ENCODE assay signal across 23 cellular contexts in the genomic region with DNA sequence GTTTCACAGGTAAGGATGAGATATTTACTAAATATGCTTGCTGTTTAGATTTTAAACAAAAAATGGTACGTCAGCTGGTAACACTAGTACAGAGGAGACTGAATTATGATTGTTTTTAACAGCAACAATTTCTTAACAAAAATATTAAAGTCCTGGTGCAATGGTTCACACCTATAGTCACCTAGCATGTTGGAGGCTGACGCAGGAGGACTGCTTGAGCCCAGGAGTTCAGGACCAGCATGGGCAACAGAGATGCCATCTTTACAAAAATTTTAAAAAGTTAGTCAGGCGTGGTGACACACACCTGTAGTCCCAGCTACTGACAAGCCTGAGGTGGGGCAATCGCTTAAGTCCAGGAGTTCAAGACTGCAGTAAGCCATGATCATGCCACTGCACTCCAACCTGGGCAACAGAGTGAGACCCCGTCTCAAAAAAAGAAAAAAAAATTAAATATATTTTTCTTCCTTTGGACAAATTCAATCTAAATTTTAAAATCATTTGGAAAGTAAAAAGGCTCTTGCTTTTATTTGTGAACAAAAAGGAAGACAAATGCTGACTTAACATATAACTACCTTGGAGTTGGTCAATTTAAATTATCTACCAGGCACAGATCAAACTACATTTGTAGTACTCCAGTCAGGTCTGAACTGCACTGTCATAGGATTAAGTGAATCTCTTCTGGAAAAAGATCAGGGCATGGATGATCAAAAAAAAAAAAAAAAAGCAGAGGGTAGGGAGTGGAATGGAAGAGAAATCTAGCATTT. TPM values are rescaled to one million over a fixed set of nuclear protein-coding genes. Genes with fewer than 3 reads are reported as not detected.
DNase-seq lines count a peak whose midpoint lies in the region; ATAC-seq, FAIRE-seq and TF ChIP-seq lines count a peak whose summit lies in the region.
"Had no signal": no experiment of that assay in that cellular context is flagged by ENCODE, and none has a peak within 500 bp of the region (broad histone marks: within the 10 kb centered on the region; RNA-seq: fewer than 3 reads in every experiment).

No MANE protein-coding gene starts in this region.

- no peak overlapping the region for H2BK120ac ChIP-seq in trophoblast cell (ENCODE audit: insufficient read depth, low read length, poor library complexity)

- no peak overlapping the region for H3K23ac ChIP-seq in trophoblast cell (ENCODE audit: low read length)

- H3K4me2 ChIP-seq in HepG2 (ENCODE audit: low read depth, low read length) (no peak overlapping the region), K562 (ENCODE audit: insufficient read depth, low read length) (no peak overlapping the region), trophoblast cell (ENCODE audit: low read length) (no peak overlapping the region)
- H3K4me2 ChIP-seq: BLaER1 treated with 17β-estradiol and CSF1 and Interleukin-3, amounts not matched to agents 10 nM and 100 nM had no signal

- H2AFZ ChIP-seq in HepG2 (ENCODE audit: low read length) (no peak overlapping the region), K562 (ENCODE audit: low read depth, low read length) (no peak overlapping the region), trophoblast cell (ENCODE audit: insufficient read depth, low read length, poor library complexity) (no peak overlapping the region)

- H2BK5ac ChIP-seq in trophoblast cell (ENCODE audit: low read depth, low read length, poor library complexity) = no peak overlapping the region

- H3K27me3 ChIP-seq in HepG2 (ENCODE audit: control insufficient read depth in 1 of 2, insufficient read depth in 2 of 2, low read length in 2 of 2) = no peaks in the 10 kb centered on the region
- H3K27me3 ChIP-seq in right lobe of liver = no peaks in the 10 kb centered on the region
- no peaks in the 10 kb centered on the region for H3K27me3 ChIP-seq in K562 (ENCODE audit: control insufficient read depth in 2 of 2, insufficient read depth in 2 of 2, low read length in 2 of 2)
- H3K27me3 ChIP-seq in trophoblast cell (ENCODE audit: insufficient read depth, low read length) = no peaks in the 10 kb centered on the region
- H3K27me3 ChIP-seq in pancreas = no peaks in the 10 kb centered on the region
- H3K27me3 ChIP-seq: BLaER1 treated with 17β-estradiol and CSF1 and Interleukin-3, amounts not matched to agents 10 nM and 100 nM had no signal

- H3K36me3 Mint-ChIP-seq in glutamatergic neuron (ENCODE audit: unreplicated experiment) = peaks cover 6% of the 10 kb centered on the region

- H3K36me3 ChIP-seq in HepG2 (replicated peaks in 1 of 2; ENCODE audit: control insufficient read depth in 1 of 2, insufficient read depth in 2 of 2, low read length in 2 of 2) (no peaks in the 10 kb centered on the region), right lobe of liver (no peaks in the 10 kb centered on the region), K562 (ENCODE audit: control insufficient read depth, insufficient read depth, low read length) (no peaks in the 10 kb centered on the region), trophoblast cell (ENCODE audit: control insufficient read depth in 1 of 2, insufficient read depth in 2 of 2, low read length in 2 of 2) (no peaks in the 10 kb centered on the region), pancreas (no peaks in the 10 kb centered on the region)
- H3K36me3 ChIP-seq: BLaER1 treated with 17β-estradiol and CSF1 and Interleukin-3, amounts not matched to agents 10 nM and 100 nM had no signal

- in situ Hi-C loops in HepG2 (cut with HindIII; ENCODE audit: extremely low pct_ligation_motif_present, low pct_unique_long_range_greater_than_20kb) (no loop called here), K562 (cut with MboI) (no loop called here)

- no peak overlapping the region for H2BK12ac ChIP-seq in trophoblast cell (ENCODE audit: low read length)

- no peak for TF ChIP-seq EP300 in HepG2 (IDR thresholded peaks at IDR 0.05; ENCODE audit: low read depth in 2 of 2, low read length in 2 of 2)
- no peak for TF ChIP-seq EP300 in HepG2 (CRISPR knock-in tag; IDR thresholded peaks at IDR 0.05; ENCODE audit: borderline replicate concordance)
- TF ChIP-seq EP300 in K562 (IDR thresholded peaks at IDR 0.05; ENCODE audit: low read length) = no peak

- H3K9me3 ChIP-seq in HepG2 (ENCODE audit: low read length) (no peaks in the 10 kb centered on the region), right lobe of liver (no peaks in the 10 kb centered on the region), K562 (replicated peaks; ENCODE audit: control insufficient read depth, insufficient read depth, low read depth, low read length) (peaks cover 11% of the 10 kb centered on the region; the same call in 1 of the 2 replicates), trophoblast cell (ENCODE audit: insufficient read depth, low read depth, low read length) (no peaks in the 10 kb centered on the region), pancreas (no peaks in the 10 kb centered on the region)

- H4K12ac ChIP-seq in trophoblast cell (ENCODE audit: low read depth, low read length) = no peak overlapping the region

- no peak overlapping the region for H4K8ac ChIP-seq in trophoblast cell (ENCODE audit: low read depth, low read length)

- H3K9ac ChIP-seq in HepG2 (ENCODE audit: insufficient read depth, low read depth, low read length) (no peak overlapping the region), K562 (ENCODE audit: insufficient read depth in 1 of 2, low read depth in 2 of 2, low read length in 2 of 2) (no peak overlapping the region), trophoblast cell (ENCODE audit: low read length) (no peak overlapping the region)
- H3K9ac ChIP-seq: BLaER1 treated with 17β-estradiol and CSF1 and Interleukin-3, amounts not matched to agents 10 nM and 100 nM had no signal

- peaks cover 1% of the 10 kb centered on the region for H3K9me3 Mint-ChIP-seq in glutamatergic neuron (ENCODE audit: unreplicated experiment)
- H3K9me3 Mint-ChIP-seq: CD4-positive, alpha-beta T cell had no signal

- TF ChIP-seq CTCF in HepG2 (CRISPR knock-in tag; IDR thresholded peaks at IDR 0.05) (no peak), right lobe of liver (IDR thresholded peaks at IDR 0.05) (no peak), K562 (IDR thresholded peaks at IDR 0.05 in 2 of 3, conservative IDR thresholded peaks at IDR 0.05 in 1 of 3; ENCODE audit: insufficient read depth in 2 of 3, low read depth in 1 of 3, low read length in 3 of 3) (no peak), glutamatergic neuron (IDR thresholded peaks at IDR 0.05; ENCODE audit: partially characterized antibody, unreplicated experiment) (no peak), pancreas (IDR thresholded peaks at IDR 0.05) (no peak)

- H3K4me1 Mint-ChIP-seq in glutamatergic neuron (ENCODE audit: low read depth, unreplicated experiment) = no peaks in the 10 kb centered on the region

- BruUV-seq in HepG2 (replicated peaks; lab: Mats Ljungman, UMichigan) (no TSS peak), K562 (replicated peaks; lab: Mats Ljungman, UMichigan) (no TSS peak)

- intact Hi-C loops in HepG2 (cut with micrococcal nuclease; ENCODE audit: unreplicated experiment) = no loop called here
- intact Hi-C loops in right lobe of liver (cut with DNase I) = no loop called here
- intact Hi-C loops in K562 (cut with micrococcal nuclease) = loop anchor here (5.0 kb wide), 1 partner anchor 103 kb away; no protein-coding TSS in a partner anchor
- intact Hi-C loops in pancreas (cut with DNase I) = no loop called here

- H2AK5ac ChIP-seq in trophoblast cell (ENCODE audit: low read length) = no peak overlapping the region

- no peak overlapping the region for H3K27ac ChIP-seq in HepG2 (ENCODE audit: extremely low read length, insufficient read depth, low read length)
- no peak overlapping the region for H3K27ac ChIP-seq in right lobe of liver
- no peak overlapping the region for H3K27ac ChIP-seq in K562 (ENCODE audit: extremely low read depth, low read depth, low read length)
- H3K27ac ChIP-seq in trophoblast cell (ENCODE audit: low read depth, low read length) = no peak overlapping the region
- H3K27ac ChIP-seq in pancreas = no peak overlapping the region
- H3K27ac ChIP-seq: BLaER1 treated with 17β-estradiol and CSF1 and Interleukin-3, amounts not matched to agents 10 nM and 100 nM; C4-2B had no signal

- H4K91ac ChIP-seq in trophoblast cell (ENCODE audit: low read depth, low read length) = no peak overlapping the region

- POLR2A ChIA-PET in HepG2 (lab: Yijun Ruan, JAX) (no interaction called here), K562 (lab: Yijun Ruan, JAX) (no interaction called here)

- H3K27me3 Mint-ChIP-seq in glutamatergic neuron (ENCODE audit: unreplicated experiment) = peaks cover 2% of the 10 kb centered on the region
- H3K27me3 Mint-ChIP-seq: B cell; CD4-positive, alpha-beta T cell had no signal

- 98% methylated on average over 5 of the region's 5 CpGs for WGBS in HepG2 (ENCODE audit: low lambda C conversion rate)
- WGBS in right lobe of liver (ENCODE audit: insufficient coverage, low coverage, low lambda C conversion rate, missing lambda C conversion rate) = 95% methylated on average over 5 of the region's 5 CpGs
- 85% methylated on average over 5 of the region's 5 CpGs for WGBS in K562 (ENCODE audit: insufficient coverage, low coverage, missing lambda C conversion rate)
- no CpG with 5 or more reads among the region's 5 CpGs for whole genome bisulfite sequencing in trophoblast cell (ENCODE audit: extremely low coverage, insufficient coverage, insufficient read length)
- WGBS in pancreas, 2 donors = 95 to 96% methylated on average over 5 of the region's 5 CpGs

- H3K4me1 ChIP-seq in HepG2 (ENCODE audit: insufficient read depth, low read length) = no peaks in the 10 kb centered on the region
- H3K4me1 ChIP-seq in right lobe of liver = no peaks in the 10 kb centered on the region
- peaks cover 2 to 13% of the 10 kb centered on the region in 2 experiments; a peak in 3 of 5 replicates for H3K4me1 ChIP-seq in K562 (replicated peaks in 1 of 2; ENCODE audit: control insufficient read depth in 2 of 2, insufficient read depth in 2 of 2, low read length in 2 of 2)
- H3K4me1 ChIP-seq in trophoblast cell (ENCODE audit: control insufficient read depth in 1 of 2, insufficient read depth in 2 of 2, low read length in 2 of 2) = no peaks in the 10 kb centered on the region
- no peaks in the 10 kb centered on the region for H3K4me1 ChIP-seq in pancreas
- H3K4me1 ChIP-seq: BLaER1 treated with 17β-estradiol and CSF1 and Interleukin-3, amounts not matched to agents 10 nM and 100 nM; Caco-2 had no signal

- CTCF ChIA-PET in HepG2 (lab: Yijun Ruan, JAX; ENCODE audit: low intra/inter-chr PET ratio, low total read pairs) (no interaction called here), K562 (lab: Yijun Ruan, JAX; ENCODE audit: low intra/inter-chr PET ratio) (no interaction called here)

- no peak overlapping the region for H3K4me3 Mint-ChIP-seq in glutamatergic neuron (ENCODE audit: unreplicated experiment)
- H3K4me3 Mint-ChIP-seq: B cell; CD4-positive, alpha-beta T cell; CD8-positive, alpha-beta T cell had no signal

- H3K79me2 ChIP-seq in HepG2 (ENCODE audit: insufficient read depth, low read length) (no peaks in the 10 kb centered on the region), K562 (ENCODE audit: control insufficient read depth, insufficient read depth, low read length) (no peaks in the 10 kb centered on the region), trophoblast cell (ENCODE audit: control insufficient read depth, insufficient read depth, low read length, poor library complexity) (no peaks in the 10 kb centered on the region)

- H3K14ac ChIP-seq in trophoblast cell (ENCODE audit: low read length) = no peak overlapping the region

- H3K4ac ChIP-seq in trophoblast cell (ENCODE audit: low read depth, low read length) = no peak overlapping the region

- TF ChIP-seq RAD21 in HepG2 (CRISPR knock-in tag; IDR thresholded peaks at IDR 0.05) = no peak
- no peak for TF ChIP-seq RAD21 in K562 (CRISPR knock-in tag; conservative IDR thresholded peaks at IDR 0.05 in 1 of 2, IDR thresholded peaks at IDR 0.05 in 1 of 2)

- no peaks in the 10 kb centered on the region for H3K79me1 ChIP-seq in trophoblast cell (ENCODE audit: low read length)

- H3K27ac Mint-ChIP-seq in glutamatergic neuron (ENCODE audit: unreplicated experiment) = no peak overlapping the region
- H3K27ac Mint-ChIP-seq: B cell; CD4-positive, alpha-beta T cell; CD8-positive, alpha-beta T cell had no signal

- H3K4me3 ChIP-seq in HepG2 (replicated peaks in 1 of 3; ENCODE audit: insufficient read depth in 1 of 3, low read depth in 2 of 3, low read length in 3 of 3) (no peak overlapping the region), right lobe of liver (no peak overlapping the region), K562 (no peak overlapping the region), trophoblast cell (ENCODE audit: low read depth, low read length) (no peak overlapping the region), pancreas (no peak overlapping the region)
- H3K4me3 ChIP-seq: BLaER1 treated with 17β-estradiol and CSF1 and Interleukin-3, amounts not matched to agents 10 nM and 100 nM had no signal

- ATAC-seq in HepG2 (no peak), right lobe of liver (no peak), K562 (no peak), pancreas (no peak)
- ATAC-seq: CD8-positive, alpha-beta T cell had no signal

- no peak for TF ChIP-seq POLR2A in HepG2 (IDR thresholded peaks at IDR 0.05; ENCODE audit: insufficient read depth in 1 of 2, low read depth in 2 of 2, low read length in 2 of 2)
- no peak for TF ChIP-seq POLR2A in right lobe of liver (IDR thresholded peaks at IDR 0.05)
- TF ChIP-seq POLR2A in H54 (IDR thresholded peaks at IDR 0.05; ENCODE audit: low read depth, low read length) = no peak
- no peak for TF ChIP-seq POLR2A in K562 (conservative IDR thresholded peaks at IDR 0.05)

- DNase-seq in HepG2 (ENCODE audit: low spot score) (no peak), right lobe of liver (no peak), H54 (ENCODE audit: insufficient read length, low spot score) (no peak), K562 (ENCODE audit: extremely low read depth in 1 of 4, low spot score in 3 of 4) (no peak), trophoblast cell (peak; percentile 72 to 88), glutamatergic neuron (no peak), pancreas (no peak), inferior parietal cortex (ENCODE audit: extremely low spot score) (no peak)
- DNase-seq: 8988T; AML-193; Caco-2; Calu3; CD4-positive, alpha-beta T cell; CD8-positive, alpha-beta T cell; DMS79 treated with DMSO at 0.1 percent for 48 hours; GF-D8 had no signal

- H3K9me1 ChIP-seq in K562 (ENCODE audit: control insufficient read depth, insufficient read depth, low read length) = no peaks in the 10 kb centered on the region

- H4K20me1 ChIP-seq in HepG2 (ENCODE audit: insufficient read depth, low read length) (no peaks in the 10 kb centered on the region), K562 (replicated peaks; ENCODE audit: control insufficient read depth, insufficient read depth, low read length) (no peaks in the 10 kb centered on the region)
- H4K20me1 ChIP-seq: BLaER1 treated with 17β-estradiol and CSF1 and Interleukin-3, amounts not matched to agents 10 nM and 100 nM had no signal

- FAIRE-seq in HepG2 (lab: Jason Lieb, UNC) = no peak
- peak; percentile 55 for FAIRE-seq in H54 (lab: Jason Lieb, UNC)
- no peak for FAIRE-seq in K562 (lab: Jason Lieb, UNC)
- no peak for FAIRE-seq in pancreas (lab: Jason Lieb, UNC)
- FAIRE-seq: A204.1, D721Med, GM12891, GM19239 had no signal

- no peak overlapping the region for H3K18ac ChIP-seq in trophoblast cell (ENCODE audit: low read length)

RNA-seq across cellular contexts. Expression of a gene that starts 38.2 kb away (rescaled TPM):
- not detected in 2 replicates for total RNA-seq in HepG2 (2016; rRNA removed; fragmentation: Illumina TruSeq; extraction: Trizol)
- total RNA-seq in HepG2 (2016; cell fraction: cytosol; rRNA removed; fragmentation: Illumina TruSeq; extraction: Trizol; ENCODE audit: low read depth) = not detected in 2 replicates
- not detected in 2 replicates for total RNA-seq in HepG2 (2016; cell fraction: insoluble cytoplasmic fraction; rRNA removed; fragmentation: Illumina TruSeq; extraction: Trizol)
- not detected in 2 replicates for total RNA-seq in HepG2 (2016; cell fraction: membrane; rRNA removed; fragmentation: Illumina TruSeq; extraction: Trizol)
- total RNA-seq in HepG2 (2016; cell fraction: nucleus; rRNA removed; fragmentation: Illumina TruSeq; extraction: Trizol) = not detected in 2 replicates
- not detected in 2 replicates for polyA plus RNA-seq in HepG2 (2011; rRNA removed)
- not detected in 2 replicates for polyA plus RNA-seq in HepG2 (2011; cell fraction: cytosol; rRNA removed)
- not detected in 2 replicates for polyA plus RNA-seq in HepG2 (2011; cell fraction: nucleus; rRNA removed)
- polyA plus RNA-seq in HepG2 (2012) = not detected in 2 replicates
- polyA plus RNA-seq in HepG2 (2016; cell fraction: cytosol; fragmentation: Illumina TruSeq; extraction: Trizol; ENCODE audit: low read depth) = not detected in 2 replicates
- polyA plus RNA-seq in HepG2 (2016; cell fraction: insoluble cytoplasmic fraction; fragmentation: Illumina TruSeq; extraction: Trizol; ENCODE audit: low read depth) = not detected in 2 replicates
- not detected in 2 replicates for polyA plus RNA-seq in HepG2 (2016; cell fraction: membrane; fragmentation: Illumina TruSeq; extraction: Trizol; ENCODE audit: low read depth)
- not detected in 2 replicates for polyA plus RNA-seq in HepG2 (2016; cell fraction: nucleus; fragmentation: Illumina TruSeq; extraction: Trizol; ENCODE audit: insufficient read depth, low read depth)
- 0.63 TPM in 1 of 2 replicates, not detected in the other for polyA minus RNA-seq in HepG2 (2011; rRNA and poly(A)+ RNA removed; ENCODE audit: low replicate concordance)
- not detected in 2 replicates for polyA minus RNA-seq in HepG2 (2011; cell fraction: cytosol; rRNA and poly(A)+ RNA removed)
- polyA minus RNA-seq in HepG2 (2011; cell fraction: nucleus; rRNA and poly(A)+ RNA removed) = 0.13 TPM in 1 of 2 replicates, not detected in the other
- under 1 TPM; 0.15 to 0.80 (median 0.43) TPM for total RNA-seq in right lobe of liver
- total RNA-seq in K562 (2011; cell fraction: chromatin; rRNA removed; ENCODE audit: low replicate concordance) = 1.00 and 1.4 TPM in 2 replicates
- total RNA-seq in K562 (2011; cell fraction: nucleolus; rRNA removed) = 0.50 and 0.53 TPM in 2 replicates
- total RNA-seq in K562 (2011; cell fraction: nucleoplasm; rRNA removed) = 0.73 and 1.5 TPM in 2 replicates
- total RNA-seq in K562 (2014; rRNA removed) = 0.41 and 0.49 TPM in 2 replicates
- total RNA-seq in K562 (2014; rRNA removed; fragmentation: Illumina TruSeq; extraction: Trizol) = 0.40 and 0.57 TPM in 2 replicates
- 0.43 and 0.45 TPM in 2 replicates for total RNA-seq in K562 (2015; rRNA removed; fragmentation: Illumina TruSeq; extraction: Trizol)
- 0.98 and 1.00 TPM in 2 replicates for total RNA-seq in K562 (2021)
- 0.26 and 0.32 TPM in 2 replicates for polyA plus RNA-seq in K562 (2011; rRNA removed)
- polyA plus RNA-seq in K562 (2011; cell fraction: cytosol; rRNA removed) = 0.10 and 0.16 TPM in 2 replicates
- 0.65 and 2.2 TPM in 2 replicates for polyA plus RNA-seq in K562 (2011; cell fraction: nucleus; rRNA removed)
- 1.6 and 4.5 TPM in 2 replicates for polyA plus RNA-seq in K562 (2012)
- polyA plus RNA-seq in K562 (2014; fragmentation: Illumina TruSeq; extraction: Trizol) = 0.97 and 1.1 TPM in 2 replicates
- polyA plus RNA-seq in K562 (2014; fragmentation: Nextera tagmentation; extraction: Ambion mirVana) = under 1 TPM; 0.29 to 0.51 TPM
- 0.30 and 0.86 TPM in 2 replicates for polyA plus RNA-seq in K562 (2014; rRNA removed)
- 0.15 and 0.25 TPM in 2 replicates for polyA minus RNA-seq in K562 (2011; rRNA and poly(A)+ RNA removed)
- polyA minus RNA-seq in K562 (2011; cell fraction: cytosol; rRNA and poly(A)+ RNA removed) = 0.19 TPM in 1 of 2 replicates, not detected in the other
- polyA minus RNA-seq in K562 (2011; cell fraction: nucleus; rRNA and poly(A)+ RNA removed) = 0.44 and 0.54 TPM in 2 replicates
- 2.9 and 3.0 TPM in 2 replicates for polyA plus RNA-seq in trophoblast cell (2013)
- not detected for total RNA-seq in glutamatergic neuron (ENCODE audit: unreplicated experiment)
- 1 to 10 TPM in 1 of 6 donors, under 1 TPM in 5; 0.09 to 3.8 (median 0.51) TPM for total RNA-seq in pancreas
- polyA plus RNA-seq in pancreas = under 1 TPM; 0.11 to 0.21 TPM
- total RNA-seq: Caco-2 had no signal

Comparison
In these comparisons a context has a peak if more than half of its experiments do, and no peak if none do; other contexts are left out.
1. DNase-seq: peak in trophoblast cell (2 of 2); none in HepG2 (single experiment), right lobe of liver (0 of 3), H54 (single experiment), K562 (0 of 4), glutamatergic neuron (single experiment), pancreas (0 of 6) and inferior parietal cortex (single experiment).